In the genomic region with DNA sequence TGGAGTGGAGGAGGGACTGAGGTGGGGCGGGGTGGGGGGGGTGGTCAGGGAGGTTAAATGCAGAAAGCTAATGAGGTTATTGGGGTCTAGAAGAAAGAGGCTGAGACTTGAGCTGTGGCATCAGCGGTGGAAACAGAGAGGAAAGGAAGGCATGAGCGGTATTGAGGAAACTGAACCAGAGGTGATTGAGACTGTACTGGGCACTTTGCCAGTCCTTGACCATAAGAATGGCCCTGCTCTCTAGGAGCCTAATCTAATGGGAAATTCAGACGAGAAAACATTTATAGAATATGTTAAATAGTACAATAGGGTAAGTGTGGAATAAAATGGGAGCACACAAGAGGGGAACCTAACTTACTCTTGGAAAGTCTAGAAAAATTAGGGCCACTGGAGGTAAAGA, we compare ENCODE assay signal across 9 cellular contexts. TPM values are rescaled to one million over a fixed set of nuclear protein-coding genes. Genes with fewer than 3 reads are reported as not detected.
"Had no signal": no experiment of that assay in that cellular context is flagged by ENCODE, and none has a peak within 500 bp of the region (broad histone marks: within the 10 kb centered on the region; RNA-seq: fewer than 3 reads in every experiment).

No MANE protein-coding gene starts in this region.

- FAIRE-seq: H1, H54, HTR-8/SVneo, K562 had no signal

- ATAC-seq: GM23338, HCT116, K562 had no signal

- H3K4me2 ChIP-seq: GM23338 had no signal

- H3K4me3 ChIP-seq: GM23338, K562 had no signal

- H2AFZ ChIP-seq: GM23338 had no signal

- DNase-seq: H9, HFFc6, IMR-90 had no signal

RNA-seq across cellular contexts. Expression of a gene that starts 23.7 kb away (rescaled TPM):
- total RNA-seq: K562 had no signal
- polyA plus RNA-seq: K562 had no signal
